In genomic region chr2:73828389-73828817, GRCh38 we compare ENCODE assay signal across 8 cellular contexts. TPM values are rescaled to one million over a fixed set of nuclear protein-coding genes. Genes with fewer than 3 reads are reported as not detected.
DNase-seq lines count a peak whose midpoint lies in the region; ATAC-seq and TF ChIP-seq lines count a peak whose summit lies in the region.

No MANE protein-coding gene starts in this region.

- peak overlapping the region; percentile 93 to 96 (median 94) for H3K27ac ChIP-seq in Peyer's patch
- peak overlapping the region; percentile 86 for H3K27ac ChIP-seq in parathyroid adenoma

- TSS peak; percentile 81 for BruUV-seq in Caco-2 (replicated peaks; lab: Mats Ljungman, UMichigan)

- H3K9me3 Mint-ChIP-seq in Caco-2 (ENCODE audit: unreplicated experiment): no peaks in the 10 kb centered on the region

- no peak for TF ChIP-seq CTCF in Caco-2 (IDR thresholded peaks at IDR 0.05; ENCODE audit: insufficient read depth in 1 of 2, low read depth in 1 of 2, low read length in 1 of 2, severe bottlenecking in 1 of 2, unreplicated experiment in 1 of 2)
- TF ChIP-seq CTCF in Peyer's patch (IDR thresholded peaks at IDR 0.05): no peak
- no peak for TF ChIP-seq CTCF in epithelial cell of esophagus (IDR thresholded peaks at IDR 0.05; ENCODE audit: insufficient read depth, low read depth, low read length, missing control alignments)
- TF ChIP-seq CTCF in parathyroid adenoma (IDR thresholded peaks at IDR 0.05): no peak

- no peak overlapping the region for H3K9ac ChIP-seq in parathyroid adenoma

- CTCF ChIA-PET in Caco-2 (lab: Charles Lee): interaction anchor here (0.6 to 1.5 kb wide), 13 partner anchors 11 to 505 kb away, joined by 3 to 12 read pairs (median 4); partner anchors contain the start of genes BOLA3, MOB1A and TPRKB

- H3K27me3 ChIP-seq in Caco-2 (replicated peaks; ENCODE audit: control insufficient read depth, insufficient read depth, low read length) (no peaks in the 10 kb centered on the region), Peyer's patch (no peaks in the 10 kb centered on the region), parathyroid adenoma (ENCODE audit: control insufficient read depth, insufficient read depth, low read length) (no peaks in the 10 kb centered on the region)

- DNase-seq in Caco-2: no peak
- no peak for DNase-seq in Peyer's patch
- DNase-seq in epithelial cell of esophagus (ENCODE audit: low read depth): no peak
- no peak for DNase-seq in effector CD8-positive, alpha-beta T cell (lab: John Stamatoyannopoulos, UW)
- DNase-seq in HT-29 (ENCODE audit: low spot score): no peak

- intact Hi-C loops in Caco-2 (cut with micrococcal nuclease; ENCODE audit: unreplicated experiment): loop anchor here (1.0 kb wide), 1 partner anchor 155 kb away; no protein-coding TSS in a partner anchor

- H3K9me3 ChIP-seq in Caco-2 (no peaks in the 10 kb centered on the region), Peyer's patch (no peaks in the 10 kb centered on the region), parathyroid adenoma (ENCODE audit: control insufficient read depth, low read length) (no peaks in the 10 kb centered on the region)

- no peak for TF ChIP-seq POLR2A in Peyer's patch (IDR thresholded peaks at IDR 0.05)

- peaks cover 9% of the 10 kb centered on the region for H3K79me2 ChIP-seq in parathyroid adenoma

- H2AFZ ChIP-seq in parathyroid adenoma: peak overlapping the region; percentile 93

- H3K4me3 ChIP-seq in Caco-2 (ENCODE audit: low read depth, low read length): peak overlapping the region; percentile 44
- H3K4me3 ChIP-seq in Peyer's patch: peak overlapping the region; percentile 68 to 94 (median 90)
- peak overlapping the region; percentile 67 for H3K4me3 ChIP-seq in epithelial cell of esophagus (ENCODE audit: low read length)
- peak overlapping the region; percentile 88 for H3K4me3 ChIP-seq in parathyroid adenoma (ENCODE audit: low read depth, low read length)

- H3K4me2 ChIP-seq in parathyroid adenoma (ENCODE audit: low read length): peak overlapping the region; percentile 93

- H3K36me3 ChIP-seq in Caco-2 (ENCODE audit: control insufficient read depth, insufficient read depth, low read length): 0 out of 2 replicates have a peak, but pooled peaks cover 2% of the 10 kb centered on the region
- H3K36me3 ChIP-seq in Peyer's patch: peaks cover 0 to 15% (median 0%) of the 10 kb centered on the region in 3 donors
- no peaks in the 10 kb centered on the region for H3K36me3 ChIP-seq in parathyroid adenoma (ENCODE audit: control insufficient read depth, insufficient read depth, low read length)

- H3K27me3 Mint-ChIP-seq in Caco-2 (ENCODE audit: insufficient read depth, unreplicated experiment): no peaks in the 10 kb centered on the region

- H3K36me3 Mint-ChIP-seq in Caco-2 (ENCODE audit: insufficient read depth, unreplicated experiment): peaks cover 7% of the 10 kb centered on the region

- H3K27ac Mint-ChIP-seq in Caco-2 (ENCODE audit: unreplicated experiment): peak overlapping the region; percentile 93

- H3K4me1 Mint-ChIP-seq in Caco-2 (ENCODE audit: low read depth, unreplicated experiment): peaks cover 9% of the 10 kb centered on the region

- ATAC-seq in GM18867 (IDR thresholded peaks at IDR 0.05; ENCODE audit: unreplicated experiment) (no peak), HG03280 (IDR thresholded peaks at IDR 0.05; ENCODE audit: unreplicated experiment) (no peak)

- peak overlapping the region; percentile 84 for H3K4me3 Mint-ChIP-seq in Caco-2 (ENCODE audit: unreplicated experiment)

- POLR2A ChIA-PET in Caco-2 (lab: Charles Lee): interaction anchor here (0.7 to 1.9 kb wide), 18 partner anchors 11 to 630 kb away, joined by 3 to 23 read pairs (median 4); partner anchors contain the start of genes MOB1A, TPRKB and WBP1

- H3K4me1 ChIP-seq in Caco-2 (peaks cover 3% of the 10 kb centered on the region; the same call in 1 of the 2 replicates), Peyer's patch (peaks cover 0 to 13% (median 2%) of the 10 kb centered on the region in 4 donors), parathyroid adenoma (peaks cover 4% of the 10 kb centered on the region)

RNA-seq across cellular contexts. Expression of gene STAMBP, which starts 0.4 kb away (rescaled TPM):
- total RNA-seq in Caco-2 (2022): 49.8 and 50.1 TPM in 2 replicates
- 10 to 100 TPM; 25.4 to 61.9 (median 44.3) TPM for total RNA-seq in Peyer's patch
- total RNA-seq in HT-29 (2014; rRNA removed; shearing (Covaris generic)): 20.9 and 28.2 TPM in 2 replicates

RNA-seq across cellular contexts. Expression of gene C2orf78, which starts 44.4 kb away (rescaled TPM):
- not detected in 2 replicates for total RNA-seq in Caco-2 (2022)
- total RNA-seq in Peyer's patch: not detected
- not detected in 2 replicates for total RNA-seq in HT-29 (2014; rRNA removed; shearing (Covaris generic))

RNA-seq across cellular contexts. Expression of gene DUSP11, which starts 48.5 kb away (rescaled TPM):
- total RNA-seq in Caco-2 (2022) (23.8 and 24.3 TPM in 2 replicates), Peyer's patch (10 to 100 TPM; 25.6 to 36.3 (median 26.8) TPM)
- 17.8 and 18.4 TPM in 2 replicates for total RNA-seq in HT-29 (2014; rRNA removed; shearing (Covaris generic))
